Comparison of ENCODE assay signal across 22 cellular contexts in genomic region chr19:40492274-40492673, GRCh38. TPM values are rescaled to one million over a fixed set of nuclear protein-coding genes. Genes with fewer than 3 reads are reported as not detected.
"Had no signal": no experiment of that assay in that cellular context is flagged by ENCODE, and none has a peak within 500 bp of the region (broad histone marks: within the 10 kb centered on the region; RNA-seq: fewer than 3 reads in every experiment).

No MANE protein-coding gene starts in this region.

- H3K4me3 Mint-ChIP-seq: dendritic cell treated with granulocyte-macrophage colony-stimulating factor and Interleukin-4, amounts not matched to agents 40 ng/mL and 50 ng/mL, for 4 days; effector memory CD8-positive, alpha-beta T cell; endodermal cell had no signal

- H3K4me1 Mint-ChIP-seq: endodermal cell had no signal

- H3K9me3 Mint-ChIP-seq: dendritic cell treated with granulocyte-macrophage colony-stimulating factor and Interleukin-4, amounts not matched to agents 40 ng/mL and 50 ng/mL, for 4 days; effector memory CD8-positive, alpha-beta T cell had no signal

- DNase-seq: cortex of kidney; effector CD8-positive, alpha-beta T cell; effector memory CD8-positive, alpha-beta T cell; endodermal cell; foreskin keratinocyte; heart left ventricle; hippocampal formation; left cardiac atrium; left lung; left ventricle myocardium superior; lower lobe of right lung; mesendoderm; midbrain had no signal

- H3K27ac Mint-ChIP-seq: dendritic cell treated with granulocyte-macrophage colony-stimulating factor and Interleukin-4, amounts not matched to agents 40 ng/mL and 50 ng/mL, for 4 days; effector memory CD8-positive, alpha-beta T cell; endodermal cell had no signal

- H3K4me1 ChIP-seq: foreskin keratinocyte, heart left ventricle, left lung, lower lobe of right lung had no signal

- H3K27ac ChIP-seq: esophagus muscularis mucosa, foreskin keratinocyte, gastroesophageal sphincter, heart left ventricle, left lung, lower lobe of right lung had no signal

- ATAC-seq: effector memory CD8-positive, alpha-beta T cell; foreskin keratinocyte; gastroesophageal sphincter; heart left ventricle; left cardiac atrium; left lung; left ventricle myocardium superior; lower lobe of right lung had no signal

- H3K27me3 ChIP-seq: gastroesophageal sphincter had no signal

- H3K4me3 ChIP-seq: esophagus muscularis mucosa, gastroesophageal sphincter, heart left ventricle, left lung, lower lobe of right lung had no signal

- H3K9me3 ChIP-seq: esophagus muscularis mucosa, gastroesophageal sphincter, heart left ventricle, left lung, lower lobe of right lung had no signal

- FAIRE-seq: colon, endometrium, frontal cortex, islet of Langerhans, keratinocyte had no signal

- H3K36me3 ChIP-seq: left lung, lower lobe of right lung had no signal

RNA-seq across cellular contexts. Expression of gene SPTBN4, which starts 25.5 kb away (rescaled TPM):
- total RNA-seq: lung microvascular endothelial cell had no signal
